In the genomic region with DNA sequence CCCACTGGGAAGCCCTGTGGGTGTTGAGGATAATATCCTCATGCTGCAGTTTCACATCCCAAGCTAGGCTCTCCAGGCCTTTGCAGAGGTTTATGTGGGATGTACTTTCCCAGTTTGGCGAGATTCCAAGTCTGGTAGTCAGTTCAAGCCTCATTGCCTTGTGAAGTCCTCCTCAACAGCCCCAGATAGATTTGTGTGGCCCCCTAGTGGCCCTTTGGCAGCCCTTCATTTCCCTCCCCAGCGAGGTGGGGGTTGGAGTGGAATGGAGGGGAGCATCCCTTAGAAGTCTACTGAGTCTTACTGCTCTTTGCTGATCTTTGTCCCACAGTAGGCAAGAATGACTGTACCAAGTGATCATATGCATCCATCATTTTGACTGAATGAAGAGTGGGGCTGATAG, we compare ENCODE assay signal across 8 cellular contexts.
DNase-seq lines count a peak whose midpoint lies in the region; ATAC-seq and TF ChIP-seq lines count a peak whose summit lies in the region.

No MANE protein-coding gene starts in this region.

- intact Hi-C loops in heart right ventricle (cut with DNase I) (loop anchor here in 1 of 10 donors (5.0 kb wide), 1 partner anchor 133 kb away; no protein-coding TSS in a partner anchor), spleen (cut with DNase I; ENCODE audit: low total_unique reads) (no loop called here)

- H3K9me3 ChIP-seq in heart right ventricle (no peaks in the 10 kb centered on the region), spleen (no peaks in the 10 kb centered on the region)

- DNase-seq in AG09319 (ENCODE audit: extremely low read depth, low read depth) (peak; percentile 37), SKM-1 (lab: John Stamatoyannopoulos, UW; ENCODE audit: unreplicated experiment) (peak; percentile 4), heart right ventricle (peak; percentile 19 to 62), spleen (no peak), NCI-H774 (lab: John Stamatoyannopoulos, UW) (no peak)

- 27 to 31% methylated on average over 2 of the region's 2 CpGs for WGBS in heart right ventricle, 2 donors
- WGBS in spleen, 5 donors: 19 to 47% (median 37%) methylated on average over 2 of the region's 2 CpGs

- peaks cover 0 to 21% (median 7%) of the 10 kb centered on the region in 9 donors for H3K4me1 ChIP-seq in heart right ventricle
- H3K4me1 ChIP-seq in spleen: peaks cover 0 to 8% (median 0%) of the 10 kb centered on the region in 6 donors

- no peak overlapping the region for H3K27ac ChIP-seq in heart right ventricle
- H3K27ac ChIP-seq in spleen: peak overlapping the region in 1 of 8 donors; percentile 8

- H3K36me3 ChIP-seq in heart right ventricle (peaks cover 0 to 30% (median 0%) of the 10 kb centered on the region in 9 donors), spleen (peaks cover 0 to 74% (median 4%) of the 10 kb centered on the region in 6 donors)

- TF ChIP-seq CTCF in AG09319 (IDR thresholded peaks at IDR 0.05; ENCODE audit: low read depth, low read length): peak; percentile 55
- peak; percentile 15 to 60 (median 47) for TF ChIP-seq CTCF in heart right ventricle (IDR thresholded peaks at IDR 0.05)
- peak in 7 of 11 experiments; percentile 29 to 47 (median 42) for TF ChIP-seq CTCF in spleen (IDR thresholded peaks at IDR 0.05 in 8 of 11, conservative IDR thresholded peaks at IDR 0.05 in 3 of 11)

- H3K27me3 ChIP-seq in heart right ventricle (no peaks in the 10 kb centered on the region), spleen (replicated peaks in 1 of 7) (no peaks in the 10 kb centered on the region)

- peak; percentile 47 for ATAC-seq in HG02642 (IDR thresholded peaks at IDR 0.05; ENCODE audit: poor library complexity, unreplicated experiment)
- ATAC-seq in heart right ventricle: peak; percentile 58 to 91 (median 76)
- ATAC-seq in GM21786 (IDR thresholded peaks at IDR 0.05; ENCODE audit: unreplicated experiment): no peak
- no peak for ATAC-seq in HG03280 (IDR thresholded peaks at IDR 0.05; ENCODE audit: unreplicated experiment)

- no peak for TF ChIP-seq POLR2A in spleen (IDR thresholded peaks at IDR 0.05)

- H3K4me3 ChIP-seq in heart right ventricle (no peak overlapping the region), spleen (no peak overlapping the region)

Comparison
In these comparisons a context has a peak if more than half of its experiments do, and no peak if none do; other contexts are left out.
1. DNase-seq: peak in AG09319 (single experiment), SKM-1 (single experiment) and heart right ventricle (2 of 2); none in spleen (single experiment) and NCI-H774 (single experiment).
2. ATAC-seq: peak in HG02642 (single experiment) and heart right ventricle (8 of 8); none in GM21786 (single experiment) and HG03280 (single experiment).
3. Peak in every context shown above with its lines, with median percentiles within 50 percentile points of each other: CTCF ChIP-seq.